13 cellular contexts compared by ENCODE assay signal in the genomic region with DNA sequence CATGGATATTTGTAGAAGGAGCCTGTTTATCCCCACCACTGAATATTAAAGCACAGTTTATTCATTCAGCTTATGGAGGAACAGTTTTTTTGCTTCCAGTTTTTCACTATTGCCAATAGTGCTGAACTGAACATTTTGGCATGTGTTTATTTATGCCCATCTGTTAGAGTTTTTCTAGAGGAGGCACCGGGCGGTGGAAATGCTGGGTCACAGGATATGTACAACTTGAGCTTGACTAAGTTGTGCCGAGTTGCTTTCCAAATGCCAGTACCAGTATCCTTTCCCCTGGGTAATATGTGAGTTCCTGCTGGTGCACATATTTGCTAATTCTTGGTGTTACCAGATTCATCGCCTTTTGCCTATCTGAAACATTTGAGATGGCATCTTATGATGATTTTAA.
A peak's percentile ranks its signal among the peaks of the same experiment; 100 is the strongest.
DNase-seq lines count a peak whose midpoint lies in the region; ATAC-seq lines count a peak whose summit lies in the region.
"Had no signal": no experiment of that assay in that cellular context is flagged by ENCODE, and none has a peak within 500 bp of the region (broad histone marks: within the 10 kb centered on the region; RNA-seq: fewer than 3 reads in every experiment).

No MANE protein-coding gene starts in this region.

- ATAC-seq in activated CD8-positive, alpha-beta T cell treated with anti-CD3 and anti-CD28 coated beads, Interleukin-2, amount 10 ng/mL, durations not matched to agents 7 days and 5 days = no peak
- ATAC-seq: CD8-positive, alpha-beta T cell; GM23338 had no signal

- H3K18ac ChIP-seq in trophoblast cell (ENCODE audit: low read length) = no peak overlapping the region

- H3K4ac ChIP-seq in trophoblast cell (ENCODE audit: low read depth, low read length) = no peak overlapping the region

- no peak overlapping the region for H3K4me3 Mint-ChIP-seq in activated CD8-positive, alpha-beta T cell treated with anti-CD3 and anti-CD28 coated beads, Interleukin-2, amount 10 ng/mL, durations not matched to agents 7 days and 5 days
- no peak overlapping the region for H3K4me3 Mint-ChIP-seq in CD8-positive, alpha-beta memory T cell
- H3K4me3 Mint-ChIP-seq: CD14-positive monocyte; CD8-positive, alpha-beta T cell; GM23338 had no signal

- H3K79me1 ChIP-seq in trophoblast cell (ENCODE audit: low read length) = peaks cover 30% of the 10 kb centered on the region

- no peaks in the 10 kb centered on the region for H3K27me3 Mint-ChIP-seq in activated CD8-positive, alpha-beta T cell treated with anti-CD3 and anti-CD28 coated beads, Interleukin-2, amount 10 ng/mL, durations not matched to agents 7 days and 5 days (ENCODE audit: low read depth)
- no peaks in the 10 kb centered on the region for H3K27me3 Mint-ChIP-seq in CD8-positive, alpha-beta memory T cell

- H3K27ac ChIP-seq in trophoblast cell (ENCODE audit: low read depth, low read length) = peak overlapping the region; percentile 8
- H3K27ac ChIP-seq in CD8-positive, alpha-beta memory T cell (ENCODE audit: low read depth, low read length) = no peak overlapping the region

- H2BK5ac ChIP-seq in trophoblast cell (ENCODE audit: low read depth, low read length, poor library complexity) = no peak overlapping the region

- POLR2A ChIA-PET in activated CD8-positive, alpha-beta T cell treated with anti-CD3 and anti-CD28 coated beads, Interleukin-2, amount 10 ng/mL, durations not matched to agents 7 days and 5 days (lab: Charles Lee) = no interaction called here
- POLR2A ChIA-PET in CD8-positive, alpha-beta memory T cell (lab: Charles Lee) = no interaction called here

- peaks cover 9% of the 10 kb centered on the region for H3K9me3 Mint-ChIP-seq in activated CD8-positive, alpha-beta T cell treated with anti-CD3 and anti-CD28 coated beads, Interleukin-2, amount 10 ng/mL, durations not matched to agents 7 days and 5 days (ENCODE audit: insufficient read depth)
- H3K9me3 Mint-ChIP-seq in CD8-positive, alpha-beta memory T cell = peaks cover 0 to 10% (median 2%) of the 10 kb centered on the region in 5 donors

- H3K14ac ChIP-seq in trophoblast cell (ENCODE audit: low read length) = no peak overlapping the region

- H2AK5ac ChIP-seq in trophoblast cell (ENCODE audit: low read length) = no peak overlapping the region

- H3K36me3 ChIP-seq in trophoblast cell (ENCODE audit: control insufficient read depth in 1 of 2, insufficient read depth in 2 of 2, low read length in 2 of 2) = peaks cover 0 to 1% of the 10 kb centered on the region in 2 experiments
- H3K36me3 ChIP-seq in CD8-positive, alpha-beta memory T cell (ENCODE audit: insufficient read depth, low read length) = no peaks in the 10 kb centered on the region

- peak overlapping the region; percentile 59 for H2BK12ac ChIP-seq in trophoblast cell (ENCODE audit: low read length)

- no peaks in the 10 kb centered on the region for H3K27me3 ChIP-seq in trophoblast cell (ENCODE audit: insufficient read depth, low read length)
- H3K27me3 ChIP-seq in CD8-positive, alpha-beta memory T cell (ENCODE audit: insufficient read depth, low read length, poor library complexity, severe bottlenecking) = no peaks in the 10 kb centered on the region

- no CpG with 5 or more reads among the region's 4 CpGs for WGBS in trophoblast cell (ENCODE audit: extremely low coverage, insufficient coverage, insufficient read length)

- no peak overlapping the region for H3K23ac ChIP-seq in trophoblast cell (ENCODE audit: low read length)

- H3K9ac ChIP-seq in trophoblast cell (ENCODE audit: low read length) = no peak overlapping the region

- H3K4me2 ChIP-seq in trophoblast cell (ENCODE audit: low read length) = no peak overlapping the region
- H3K4me2 ChIP-seq: GM23338 had no signal

- peaks cover 16 to 31% of the 10 kb centered on the region in 2 experiments for H3K4me1 ChIP-seq in trophoblast cell (ENCODE audit: control insufficient read depth in 1 of 2, insufficient read depth in 2 of 2, low read length in 2 of 2)
- no peaks in the 10 kb centered on the region for H3K4me1 ChIP-seq in CD8-positive, alpha-beta memory T cell (ENCODE audit: insufficient read depth, low read length)

- no peak overlapping the region for H4K12ac ChIP-seq in trophoblast cell (ENCODE audit: low read depth, low read length)

- H4K91ac ChIP-seq in trophoblast cell (ENCODE audit: low read depth, low read length) = no peak overlapping the region

- H3K4me3 ChIP-seq in trophoblast cell (ENCODE audit: low read depth, low read length) = no peak overlapping the region
- H3K4me3 ChIP-seq in CD8-positive, alpha-beta memory T cell (ENCODE audit: low read length) = no peak overlapping the region
- H3K4me3 ChIP-seq: GM23338 had no signal

- no peaks in the 10 kb centered on the region for H3K36me3 Mint-ChIP-seq in activated CD8-positive, alpha-beta T cell treated with anti-CD3 and anti-CD28 coated beads, Interleukin-2, amount 10 ng/mL, durations not matched to agents 7 days and 5 days (ENCODE audit: low read depth)
- no peaks in the 10 kb centered on the region for H3K36me3 Mint-ChIP-seq in CD8-positive, alpha-beta memory T cell
- H3K36me3 Mint-ChIP-seq: CD14-positive monocyte; CD8-positive, alpha-beta T cell had no signal

- no peaks in the 10 kb centered on the region for H3K9me3 ChIP-seq in trophoblast cell (ENCODE audit: insufficient read depth, low read depth, low read length)
- no peaks in the 10 kb centered on the region for H3K9me3 ChIP-seq in CD8-positive, alpha-beta memory T cell (ENCODE audit: low read length)

- no peak overlapping the region for H2AFZ ChIP-seq in trophoblast cell (ENCODE audit: insufficient read depth, low read length, poor library complexity)
- H2AFZ ChIP-seq: GM23338 had no signal

- peak; percentile 37 for DNase-seq in AG08395 (ENCODE audit: low spot score)
- DNase-seq in NCI-H1694 (lab: John Stamatoyannopoulos, UW) = peak; percentile 17
- peak; percentile 40 for DNase-seq in cerebellar cortex (ENCODE audit: low spot score)
- DNase-seq in trophoblast cell = peak in 1 of 2 donors; percentile 46
- no peak for DNase-seq in germinal center (ENCODE audit: low spot score)
- no peak for DNase-seq in COLO668 (lab: John Stamatoyannopoulos, UW; ENCODE audit: unreplicated experiment)
- no peak for DNase-seq in activated CD8-positive, alpha-beta T cell treated with anti-CD3 and anti-CD28 coated beads, Interleukin-2, amount 10 ng/mL, durations not matched to agents 7 days and 5 days
- no peak for DNase-seq in CD8-positive, alpha-beta memory T cell
- DNase-seq: CD8-positive, alpha-beta T cell; DMS53; H7 had no signal

- no peak overlapping the region for H3K27ac Mint-ChIP-seq in activated CD8-positive, alpha-beta T cell treated with anti-CD3 and anti-CD28 coated beads, Interleukin-2, amount 10 ng/mL, durations not matched to agents 7 days and 5 days
- H3K27ac Mint-ChIP-seq in CD8-positive, alpha-beta memory T cell = no peak overlapping the region
- H3K27ac Mint-ChIP-seq: CD8-positive, alpha-beta T cell; GM23338 had no signal

- H3K4me1 Mint-ChIP-seq in activated CD8-positive, alpha-beta T cell treated with anti-CD3 and anti-CD28 coated beads, Interleukin-2, amount 10 ng/mL, durations not matched to agents 7 days and 5 days (ENCODE audit: low read depth) = peaks cover 3% of the 10 kb centered on the region
- no peaks in the 10 kb centered on the region for H3K4me1 Mint-ChIP-seq in CD8-positive, alpha-beta memory T cell
- H3K4me1 Mint-ChIP-seq: CD14-positive monocyte, GM23338 had no signal

- H4K8ac ChIP-seq in trophoblast cell (ENCODE audit: low read depth, low read length) = no peak overlapping the region

- CTCF ChIA-PET in activated CD8-positive, alpha-beta T cell treated with anti-CD3 and anti-CD28 coated beads, Interleukin-2, amount 10 ng/mL, durations not matched to agents 7 days and 5 days (lab: Charles Lee) = no interaction called here
- CTCF ChIA-PET in CD8-positive, alpha-beta memory T cell (lab: Charles Lee) = no interaction called here

- H2BK120ac ChIP-seq in trophoblast cell (ENCODE audit: insufficient read depth, low read length, poor library complexity) = peak overlapping the region; percentile 69

- peaks cover 5% of the 10 kb centered on the region for H3K79me2 ChIP-seq in trophoblast cell (ENCODE audit: control insufficient read depth, insufficient read depth, low read length, poor library complexity)

Comparison
In these comparisons a context has a peak if more than half of its experiments do, and no peak if none do; other contexts are left out.
1. DNase-seq: peak in AG08395 (single experiment), NCI-H1694 (single experiment) and cerebellar cortex (single experiment); none in germinal center (single experiment), COLO668 (single experiment), activated CD8-positive, alpha-beta T cell treated with anti-CD3 and anti-CD28 coated beads, Interleukin-2, amount 10 ng/mL, durations not matched to agents 7 days and 5 days (single experiment) and CD8-positive, alpha-beta memory T cell (0 of 5).